ENCODE assay signal across 17 cellular contexts in genomic region chr17:19242323-19242722, GRCh38. TPM values are rescaled to one million over a fixed set of nuclear protein-coding genes. Genes with fewer than 3 reads are reported as not detected.
DNase-seq lines count a peak whose midpoint lies in the region; ATAC-seq and TF ChIP-seq lines count a peak whose summit lies in the region.
"Had no signal": no experiment of that assay in that cellular context is flagged by ENCODE, and none has a peak within 500 bp of the region (broad histone marks: within the 10 kb centered on the region; RNA-seq: fewer than 3 reads in every experiment).

No MANE protein-coding gene starts in this region.

- H3K27ac ChIP-seq in C4-2B (peak overlapping the region; percentile 95), coronary artery (no peak overlapping the region)
- H3K27ac ChIP-seq: GM23248 had no signal

- TF ChIP-seq CTCF in C4-2B (conservative IDR thresholded peaks at IDR 0.05) (no peak), coronary artery (IDR thresholded peaks at IDR 0.05) (no peak)

- TF ChIP-seq RAD21 in Ishikawa (IDR thresholded peaks at IDR 0.05; ENCODE audit: low read depth): no peak; the same call in 1 of the 2 replicates

- DNase-seq in dermis blood vessel endothelial cell: peak; percentile 53
- DNase-seq in lung microvascular endothelial cell (ENCODE audit: low read depth in 2 of 2): peak; percentile 21 to 43
- DNase-seq in coronary artery (ENCODE audit: low spot score): no peak
- no peak for DNase-seq in midbrain (lab: John Stamatoyannopoulos, UW)
- DNase-seq in NCI-H146 (lab: John Stamatoyannopoulos, UW): no peak
- DNase-seq: activated naive CD4-positive, alpha-beta T cell treated with anti-CD3 and anti-CD28 coated beads for 36 hours; erythroblast; GM23248; heart right ventricle; NCI-H1092 treated with DMSO at 0.1 percent for 48 hours; nucleus accumbens; OCI-M1; stomach; SW 1271 had no signal

- no peak overlapping the region for H3K4me3 ChIP-seq in coronary artery
- H3K4me3 ChIP-seq: GM23248, heart right ventricle, stomach had no signal

- no peak for ATAC-seq in GM21423 (IDR thresholded peaks at IDR 0.05; ENCODE audit: unreplicated experiment)

- TF ChIP-seq EP300 in Ishikawa (IDR thresholded peaks at IDR 0.05; ENCODE audit: borderline replicate concordance): no peak

TF ChIP-seq in Ishikawa, 13 proteins besides CTCF, POLR2A, EP300 and RAD21:
- TF ChIP-seq REST (IDR thresholded peaks at IDR 0.05; ENCODE audit: low read depth) (no peak), MAX (IDR thresholded peaks at IDR 0.05) (no peak), CEBPB (IDR thresholded peaks at IDR 0.05) (no peak), ZBTB7A (IDR thresholded peaks at IDR 0.05; ENCODE audit: low read depth) (no peak), NFIC (IDR thresholded peaks at IDR 0.05) (no peak), TAF1 (IDR thresholded peaks at IDR 0.05; ENCODE audit: low read depth) (no peak), FOXM1 (IDR thresholded peaks at IDR 0.05; ENCODE audit: borderline replicate concordance, low read depth) (0 out of 2 replicates have a peak, but pooled peaks have one; percentile 2), USF1 (IDR thresholded peaks at IDR 0.05) (no peak), TCF12 (IDR thresholded peaks at IDR 0.05; ENCODE audit: low read depth) (no peak), TEAD4 (IDR thresholded peaks at IDR 0.05) (peak; percentile 10; the same call in 1 of the 2 replicates), EGR1 (IDR thresholded peaks at IDR 0.05) (no peak), YY1 (IDR thresholded peaks at IDR 0.05; ENCODE audit: low read depth) (no peak), CREB1 (IDR thresholded peaks at IDR 0.05; ENCODE audit: low read depth) (no peak)

RNA-seq across cellular contexts. Expression of gene EPN2, which starts 5.2 kb away (rescaled TPM):
- total RNA-seq in dermis blood vessel endothelial cell: 31.1 and 34.2 TPM in 2 replicates
- total RNA-seq in lung microvascular endothelial cell: 13.1 and 20.6 TPM in 2 replicates

Comparison
In these comparisons a context has a peak if more than half of its experiments do, and no peak if none do; other contexts are left out.
1. DNase-seq: peak in dermis blood vessel endothelial cell (single experiment) and lung microvascular endothelial cell (2 of 2); none in coronary artery (single experiment), midbrain (single experiment) and NCI-H146 (single experiment).